In genomic region chr1:155979525-155980343, GRCh38 we compare ENCODE assay signal across 8 cellular contexts. TPM values are rescaled to one million over a fixed set of nuclear protein-coding genes. Genes with fewer than 3 reads are reported as not detected.
DNase-seq lines count a peak whose midpoint lies in the region; ATAC-seq, FAIRE-seq and TF ChIP-seq lines count a peak whose summit lies in the region.

No MANE protein-coding gene starts in this region.

- peaks cover 5% of the 10 kb centered on the region for H3K9me1 ChIP-seq in keratinocyte (ENCODE audit: control insufficient read depth, extremely low read depth, insufficient read depth, low read length)

- peak overlapping the region; percentile 92 for H3K9ac ChIP-seq in keratinocyte (ENCODE audit: control insufficient read depth, extremely low read depth, insufficient read depth, low read length)

- no peaks in the 10 kb centered on the region for H3K27me3 ChIP-seq in adrenal gland
- H3K27me3 ChIP-seq in keratinocyte (ENCODE audit: control insufficient read depth, extremely low read depth, insufficient read depth, low read length), result no peaks in the 10 kb centered on the region
- no peaks in the 10 kb centered on the region for H3K27me3 ChIP-seq in testis

- 40 to 59% (median 45%) methylated on average over 4 to 5 of the region's 5 CpGs for WGBS in adrenal gland, 4 donors
- WGBS in testis, 2 donors, result 54 to 59% methylated on average over 5 of the region's 5 CpGs

- H3K4me2 ChIP-seq in keratinocyte (ENCODE audit: control insufficient read depth, extremely low read depth, insufficient read depth, low read depth, low read length), result peak overlapping the region; percentile 97

- peak overlapping the region; percentile 43 to 88 (median 68) for H3K27ac ChIP-seq in adrenal gland
- peak overlapping the region; percentile 87 for H3K27ac ChIP-seq in keratinocyte (ENCODE audit: control insufficient read depth, insufficient read depth, low read length)
- H3K27ac ChIP-seq in testis, result peak overlapping the region; percentile 91 to 95

- H3K9me3 ChIP-seq in adrenal gland (replicated peaks in 1 of 3) (no peaks in the 10 kb centered on the region), keratinocyte (ENCODE audit: control insufficient read depth, low read depth, low read length) (no peaks in the 10 kb centered on the region), testis (no peaks in the 10 kb centered on the region)

- no peak for FAIRE-seq in keratinocyte (lab: Jason Lieb, UNC)

- dilution Hi-C loops in keratinocyte (cut with MboI; ENCODE audit: extremely low pct_ligation_motif_present, low sequenced_read_pairs), result no loop called here

- H4K20me1 ChIP-seq in keratinocyte (ENCODE audit: control insufficient read depth, extremely low read depth, insufficient read depth, low read length), result peaks cover 15% of the 10 kb centered on the region

- peaks cover 46% of the 10 kb centered on the region for H3K79me2 ChIP-seq in keratinocyte (ENCODE audit: control insufficient read depth, insufficient read depth, low read length)

- intact Hi-C loops in adrenal gland (cut with DNase I), result no loop called here
- intact Hi-C loops in testis (cut with DNase I; ENCODE audit: low total_unique reads), result no loop called here

- H3K36me3 ChIP-seq in adrenal gland (replicated peaks in 1 of 2), result no peaks in the 10 kb centered on the region
- no peaks in the 10 kb centered on the region for H3K36me3 ChIP-seq in keratinocyte (ENCODE audit: control insufficient read depth in 2 of 2, extremely low read depth in 1 of 2, insufficient read depth in 2 of 2, low read length in 2 of 2)
- no peaks in the 10 kb centered on the region for H3K36me3 ChIP-seq in testis (ENCODE audit: low read depth, missing control alignments)

- H2AFZ ChIP-seq in keratinocyte (ENCODE audit: control insufficient read depth, low read length), result no peak overlapping the region

- H3K4me1 ChIP-seq in adrenal gland (replicated peaks in 1 of 2) (peaks cover 0 to 26% of the 10 kb centered on the region in 2 donors), keratinocyte (ENCODE audit: control insufficient read depth, extremely low read depth, insufficient read depth, low read length) (peaks cover 83% of the 10 kb centered on the region), testis (peaks cover 33% of the 10 kb centered on the region)

- TF ChIP-seq POLR2A in adrenal gland (IDR thresholded peaks at IDR 0.05) (no peak), testis (IDR thresholded peaks at IDR 0.05) (no peak)

- TF ChIP-seq CTCF in adrenal gland (IDR thresholded peaks at IDR 0.05) (no peak), keratinocyte (optimal IDR thresholded peaks at IDR 0.05 in 1 of 3, IDR thresholded peaks at IDR 0.05 in 1 of 3, conservative IDR thresholded peaks at IDR 0.05 in 1 of 3; ENCODE audit: extremely low read depth in 1 of 3, insufficient read depth in 2 of 3, low read length in 3 of 3) (no peak), testis (IDR thresholded peaks at IDR 0.05) (no peak)

- DNase-seq in AG08396 (ENCODE audit: low spot score), result peak; percentile 23
- DNase-seq in HUDEP-2 (lab: John Stamatoyannopoulos, UW; ENCODE audit: unreplicated experiment in 76 of 76), result peak in 66 of 76 experiments; percentile 15 to 80 (median 58)
- no peak for DNase-seq in adrenal gland
- no peak for DNase-seq in keratinocyte (ENCODE audit: low read depth, low spot score)
- no peak for DNase-seq in testis
- DNase-seq in NCI-H2196 (lab: John Stamatoyannopoulos, UW; ENCODE audit: unreplicated experiment), result no peak

- H3K4me3 ChIP-seq in adrenal gland (peak overlapping the region in 1 of 4 donors; percentile 95), keratinocyte (ENCODE audit: control insufficient read depth in 2 of 3, extremely low read depth in 1 of 3, insufficient read depth in 2 of 3, low read depth in 1 of 3, low read length in 3 of 3) (peak overlapping the region; percentile 75 to 90 (median 88)), testis (no peak overlapping the region)

- ATAC-seq in GM21390 (IDR thresholded peaks at IDR 0.05; ENCODE audit: unreplicated experiment) (no peak), esophagus mucosa (no peak)

RNA-seq across cellular contexts. Expression of gene ARHGEF2, which starts 1.4 kb away (rescaled TPM):
- total RNA-seq in adrenal gland (10 to 100 TPM; 22.3 to 41.3 (median 33.4) TPM), testis (100 to 1,000 TPM in 1 of 2 donors, 10 to 100 TPM in 1; 56.6 to 124 TPM), esophagus mucosa (23.8 TPM)
- polyA plus RNA-seq in adrenal gland (10 to 100 TPM; 13.6 to 27.8 (median 19.9) TPM), keratinocyte (27.8 to 39.2 TPM (median 38.7 TPM) in 3 replicates), testis (ENCODE audit: insufficient read depth, low read depth, low replicate concordance) (88.8 TPM)
- polyA plus RNA-seq in keratinocyte (2011; ENCODE audit: low read depth), result 46.0 TPM
- 26.3 and 43.5 TPM in 2 replicates for polyA plus RNA-seq in keratinocyte (2011; cell fraction: cytosol; rRNA removed)
- polyA plus RNA-seq in keratinocyte (2011; cell fraction: nucleus; rRNA removed), result 109 and 131 TPM in 2 replicates
- polyA plus RNA-seq in keratinocyte (2012; ENCODE audit: low replicate concordance), result 24.2 and 34.9 TPM in 2 replicates
- 32.7 to 61.5 TPM (median 50.0 TPM) in 3 replicates for polyA minus RNA-seq in keratinocyte
- polyA minus RNA-seq in keratinocyte (2011; cell fraction: cytosol; rRNA and poly(A)+ RNA removed), result 18.2 TPM
- polyA minus RNA-seq in keratinocyte (2011; cell fraction: nucleus; rRNA and poly(A)+ RNA removed), result 27.5 and 29.3 TPM in 2 replicates

RNA-seq across cellular contexts. Expression of gene RXFP4, which starts 38.3 kb away (rescaled TPM):
- total RNA-seq in adrenal gland (not detected), testis (1 to 10 TPM in 1 of 2 donors, under 1 TPM in 1; 0.37 to 1.1 TPM), esophagus mucosa (not detected)
- polyA plus RNA-seq in adrenal gland (not detected), keratinocyte (not detected in 3 replicates), testis (ENCODE audit: insufficient read depth, low read depth, low replicate concordance) (not detected)
- polyA plus RNA-seq in keratinocyte (2011; ENCODE audit: low read depth), result not detected
- polyA plus RNA-seq in keratinocyte (2011; cell fraction: cytosol; rRNA removed), result not detected in 2 replicates
- polyA plus RNA-seq in keratinocyte (2011; cell fraction: nucleus; rRNA removed), result not detected in 2 replicates
- 0.13 TPM in 1 of 2 replicates, not detected in the other for polyA plus RNA-seq in keratinocyte (2012; ENCODE audit: low replicate concordance)
- polyA minus RNA-seq in keratinocyte, result not detected in 3 replicates
- polyA minus RNA-seq in keratinocyte (2011; cell fraction: cytosol; rRNA and poly(A)+ RNA removed), result not detected
- polyA minus RNA-seq in keratinocyte (2011; cell fraction: nucleus; rRNA and poly(A)+ RNA removed), result not detected in 2 replicates

RNA-seq across cellular contexts. Expression of gene SSR2, which starts 41.0 kb away (rescaled TPM):
- total RNA-seq in adrenal gland, result 100 to 1,000 TPM; 171 to 722 (median 354) TPM
- polyA plus RNA-seq in adrenal gland, result 100 to 1,000 TPM; 164 to 724 (median 287) TPM
- 295 to 363 TPM (median 302 TPM) in 3 replicates for polyA plus RNA-seq in keratinocyte
- 145 TPM for polyA plus RNA-seq in keratinocyte (2011; ENCODE audit: low read depth)
- 261 and 273 TPM in 2 replicates for polyA plus RNA-seq in keratinocyte (2011; cell fraction: cytosol; rRNA removed)
- 277 and 326 TPM in 2 replicates for polyA plus RNA-seq in keratinocyte (2011; cell fraction: nucleus; rRNA removed)
- polyA plus RNA-seq in keratinocyte (2012; ENCODE audit: low replicate concordance), result 124 and 166 TPM in 2 replicates
- polyA minus RNA-seq in keratinocyte, result 159 to 275 TPM (median 179 TPM) in 3 replicates
- polyA minus RNA-seq in keratinocyte (2011; cell fraction: cytosol; rRNA and poly(A)+ RNA removed), result 98.0 TPM
- polyA minus RNA-seq in keratinocyte (2011; cell fraction: nucleus; rRNA and poly(A)+ RNA removed), result 56.3 and 75.2 TPM in 2 replicates
- total RNA-seq in testis, result 100 to 1,000 TPM; 170 to 216 TPM
- 289 TPM for polyA plus RNA-seq in testis (ENCODE audit: insufficient read depth, low read depth, low replicate concordance)
- 121 TPM for total RNA-seq in esophagus mucosa

RNA-seq across cellular contexts. Expression of gene KHDC4, which starts 45.5 kb away (rescaled TPM):
- total RNA-seq in adrenal gland (10 to 100 TPM; 16.8 to 48.5 (median 37.8) TPM), testis (10 to 100 TPM; 84.5 to 95.3 TPM), esophagus mucosa (19.4 TPM)
- polyA plus RNA-seq in adrenal gland (10 to 100 TPM; 33.2 to 46.4 (median 37.0) TPM), keratinocyte (31.6 to 61.0 TPM (median 51.3 TPM) in 3 replicates), testis (ENCODE audit: insufficient read depth, low read depth, low replicate concordance) (45.5 TPM)
- 12.1 TPM for polyA plus RNA-seq in keratinocyte (2011; ENCODE audit: low read depth)
- polyA plus RNA-seq in keratinocyte (2011; cell fraction: cytosol; rRNA removed), result 14.9 and 23.2 TPM in 2 replicates
- polyA plus RNA-seq in keratinocyte (2011; cell fraction: nucleus; rRNA removed), result 164 and 203 TPM in 2 replicates
- polyA plus RNA-seq in keratinocyte (2012; ENCODE audit: low replicate concordance), result 13.7 and 43.9 TPM in 2 replicates
- 23.6 to 71.5 TPM (median 61.3 TPM) in 3 replicates for polyA minus RNA-seq in keratinocyte
- polyA minus RNA-seq in keratinocyte (2011; cell fraction: cytosol; rRNA and poly(A)+ RNA removed), result 16.3 TPM
- polyA minus RNA-seq in keratinocyte (2011; cell fraction: nucleus; rRNA and poly(A)+ RNA removed), result 45.5 and 75.0 TPM in 2 replicates

Comparison
In these comparisons a context has a peak if more than half of its experiments do, and no peak if none do; other contexts are left out.
1. DNase-seq: peak in AG08396 (single experiment) and HUDEP-2 (66 of 76); none in adrenal gland (0 of 7), keratinocyte (single experiment), testis (single experiment) and NCI-H2196 (single experiment).
2. H3K4me3 ChIP-seq: peak in keratinocyte (3 of 3); none in testis (0 of 2).
3. Peak in every context shown above with its lines, with median percentiles within 50 percentile points of each other: H3K27ac ChIP-seq.